ENCODE assay signal across 20 cellular contexts in the genomic region with DNA sequence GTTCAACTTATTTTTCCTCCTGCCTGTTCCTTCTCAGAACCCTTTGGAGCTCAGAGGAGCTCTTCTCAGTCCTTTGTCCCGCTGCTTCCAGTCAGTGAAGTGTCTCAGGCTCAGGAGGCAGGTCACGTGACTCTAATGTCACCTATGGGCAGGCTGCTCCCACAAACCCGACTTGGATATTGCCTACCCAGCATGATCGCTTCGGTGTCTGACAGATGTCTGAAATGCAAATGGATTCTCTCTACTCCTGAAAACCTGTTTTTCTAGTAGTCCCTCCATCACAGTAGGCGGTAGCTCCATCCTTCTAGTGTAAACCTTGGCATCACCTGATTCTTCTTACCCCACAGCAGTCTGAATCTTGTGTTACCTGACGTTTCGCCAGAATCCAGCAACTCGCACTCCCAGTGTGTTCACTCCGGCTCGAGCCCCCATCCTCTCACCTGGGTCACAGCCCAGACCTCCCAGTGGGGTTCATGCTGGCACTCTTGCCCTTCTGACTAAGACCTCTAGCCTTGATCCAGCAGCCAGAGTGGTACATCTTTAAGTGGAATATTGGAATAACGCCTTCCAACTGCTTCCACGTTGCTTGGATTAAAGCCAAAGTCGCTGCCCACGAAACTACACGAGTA. TPM values are rescaled to one million over a fixed set of nuclear protein-coding genes. Genes with fewer than 3 reads are reported as not detected.
DNase-seq lines count a peak whose midpoint lies in the region; ATAC-seq and TF ChIP-seq lines count a peak whose summit lies in the region.
"Had no signal": no experiment of that assay in that cellular context is flagged by ENCODE, and none has a peak within 500 bp of the region (broad histone marks: within the 10 kb centered on the region; RNA-seq: fewer than 3 reads in every experiment).

No MANE protein-coding gene starts in this region.

- no peaks in the 10 kb centered on the region for H3K79me2 ChIP-seq in PC-3 (ENCODE audit: low read length)

- no peaks in the 10 kb centered on the region for H3K9me3 ChIP-seq in PC-3 (ENCODE audit: low read length)
- H3K9me3 ChIP-seq: adrenal gland, gastroesophageal sphincter had no signal

- peaks cover 28% of the 10 kb centered on the region for H3K27me3 Mint-ChIP-seq in progenitor cell of endocrine pancreas

- no peaks in the 10 kb centered on the region for H4K20me1 ChIP-seq in PC-3 (ENCODE audit: low read length)

- DNase-seq in DMS53 (lab: John Stamatoyannopoulos, UW) = peak; percentile 94
- DNase-seq in NCI-H1105 treated with DMSO at 0.1 percent for 48 hours (lab: John Stamatoyannopoulos, UW) = peak; percentile 82
- peak; percentile 5 for DNase-seq in PC-3
- DNase-seq in islet precursor cell = peak; percentile 69
- DNase-seq in progenitor cell of endocrine pancreas (ENCODE audit: low spot score, unreplicated experiment) = no peak
- no peak for DNase-seq in NCI-H82 treated with DMSO at 0.1 percent for 48 hours (lab: John Stamatoyannopoulos, UW; ENCODE audit: unreplicated experiment)
- DNase-seq in GM03348 (ENCODE audit: low spot score) = no peak
- DNase-seq: activated CD8-positive, alpha-beta T cell treated with anti-CD3 and anti-CD28 coated beads for 36 hours; adrenal gland; cerebellar nuclear complex; kidney; midbrain; NCI-H446; occipital lobe; OCI-M1; stimulated activated naive B cell treated with anti-CD40 and anti-IgM and Interleukin-4, amounts not matched to agents 10 μg/mL and 1 μg/mL and 100 μg/mL, for 72 hours had no signal

- TF ChIP-seq CTCF in PC-3 (conservative IDR thresholded peaks at IDR 0.05; ENCODE audit: low read depth, low read length) (no peak), progenitor cell of endocrine pancreas (IDR thresholded peaks at IDR 0.05; ENCODE audit: unreplicated experiment) (no peak)

- H3K36me3 Mint-ChIP-seq in progenitor cell of endocrine pancreas (ENCODE audit: insufficient read depth) = no peaks in the 10 kb centered on the region
- H3K36me3 Mint-ChIP-seq: stimulated activated naive B cell treated with anti-CD40 and anti-IgM and Interleukin-4, amounts not matched to agents 10 μg/mL and 1 μg/mL and 100 μg/mL, for 72 hours had no signal

- H3K27ac Mint-ChIP-seq in progenitor cell of endocrine pancreas = no peak overlapping the region
- H3K27ac Mint-ChIP-seq: activated CD8-positive, alpha-beta T cell treated with anti-CD3 and anti-CD28 coated beads for 36 hours; stimulated activated naive B cell treated with anti-CD40 and anti-IgM and Interleukin-4, amounts not matched to agents 10 μg/mL and 1 μg/mL and 100 μg/mL, for 72 hours had no signal

- H3F3A ChIP-seq in PC-3 (ENCODE audit: low read length, unreplicated experiment) = no peaks in the 10 kb centered on the region

- no peak overlapping the region for H3K9ac ChIP-seq in PC-3 (ENCODE audit: low read length)

- peaks cover 3% of the 10 kb centered on the region for H3K4me1 Mint-ChIP-seq in progenitor cell of endocrine pancreas (ENCODE audit: low read depth)
- H3K4me1 Mint-ChIP-seq: stimulated activated naive B cell treated with anti-CD40 and anti-IgM and Interleukin-4, amounts not matched to agents 10 μg/mL and 1 μg/mL and 100 μg/mL, for 72 hours had no signal

- no peaks in the 10 kb centered on the region for H3K27me3 ChIP-seq in PC-3 (ENCODE audit: low read length)
- H3K27me3 ChIP-seq: adrenal gland had no signal

- POLR2A ChIA-PET in PC-3 (lab: Charles Lee; ENCODE audit: unreplicated experiment) = no interaction called here

- no peak overlapping the region for H3K4me3 ChIP-seq in PC-3 (ENCODE audit: low read length)
- H3K4me3 ChIP-seq: adrenal gland, gastroesophageal sphincter, skin epidermis had no signal

- H3K9me3 Mint-ChIP-seq in progenitor cell of endocrine pancreas (ENCODE audit: low read depth) = no peaks in the 10 kb centered on the region
- H3K9me3 Mint-ChIP-seq: activated CD8-positive, alpha-beta T cell treated with anti-CD3 and anti-CD28 coated beads for 36 hours; stimulated activated naive B cell treated with anti-CD40 and anti-IgM and Interleukin-4, amounts not matched to agents 10 μg/mL and 1 μg/mL and 100 μg/mL, for 72 hours had no signal

- no peak overlapping the region for H3K4me2 ChIP-seq in PC-3 (ENCODE audit: low read length)

- ATAC-seq in PC-3 (no peak), HG03432 (IDR thresholded peaks at IDR 0.05; ENCODE audit: unreplicated experiment) (no peak)
- ATAC-seq: activated CD8-positive, alpha-beta T cell treated with anti-CD3 and anti-CD28 coated beads for 36 hours; gastroesophageal sphincter; stimulated activated naive B cell treated with anti-CD40 and anti-IgM and Interleukin-4, amounts not matched to agents 10 μg/mL and 1 μg/mL and 100 μg/mL, for 72 hours had no signal

- H3K9me2 ChIP-seq in PC-3 (replicated peaks; ENCODE audit: low read length) = no peaks in the 10 kb centered on the region

- intact Hi-C loops in PC-3 (cut with micrococcal nuclease) = no loop called here

- peak overlapping the region; percentile 17; the same call in 1 of the 2 replicates for H2AFZ ChIP-seq in PC-3 (ENCODE audit: low read length)

- H3K27ac ChIP-seq in PC-3 (ENCODE audit: low read length) = no peak overlapping the region
- H3K27ac ChIP-seq: adrenal gland, gastroesophageal sphincter had no signal

- no peaks in the 10 kb centered on the region for H3K4me1 ChIP-seq in PC-3 (ENCODE audit: insufficient read depth, low read length)
- H3K4me1 ChIP-seq: adrenal gland, gastroesophageal sphincter had no signal

- CTCF ChIA-PET in PC-3 (lab: Charles Lee) = interaction anchor here (0.6 kb wide), 1 partner anchor 30 kb away, joined by 3 read pairs; no protein-coding TSS in a partner anchor

- H3K4me3 Mint-ChIP-seq in progenitor cell of endocrine pancreas (ENCODE audit: low read depth) = no peak overlapping the region
- H3K4me3 Mint-ChIP-seq: activated CD8-positive, alpha-beta T cell treated with anti-CD3 and anti-CD28 coated beads for 36 hours; stimulated activated naive B cell treated with anti-CD40 and anti-IgM and Interleukin-4, amounts not matched to agents 10 μg/mL and 1 μg/mL and 100 μg/mL, for 72 hours had no signal

- H3K36me3 ChIP-seq in PC-3 (ENCODE audit: low read depth, low read length) = no peaks in the 10 kb centered on the region
- H3K36me3 ChIP-seq: adrenal gland, gastroesophageal sphincter had no signal

- no TSS peak for BruUV-seq in PC-3 (replicated peaks; lab: Mats Ljungman, UMichigan)

RNA-seq across cellular contexts. Expression of a gene that starts 5.4 kb away (rescaled TPM):
- total RNA-seq in PC-3 (2014; rRNA removed) (not detected in 2 replicates), progenitor cell of endocrine pancreas (not detected in 2 replicates)
- total RNA-seq: activated CD8-positive, alpha-beta T cell treated with anti-CD3 and anti-CD28 coated beads for 36 hours; adrenal gland; gastroesophageal sphincter; kidney; occipital lobe; urinary bladder had no signal

Comparison
In these comparisons a context has a peak if more than half of its experiments do, and no peak if none do; other contexts are left out.
1. DNase-seq: peak in DMS53 (single experiment), NCI-H1105 treated with DMSO at 0.1 percent for 48 hours (single experiment), PC-3 (single experiment) and islet precursor cell (single experiment); none in progenitor cell of endocrine pancreas (single experiment), NCI-H82 treated with DMSO at 0.1 percent for 48 hours (single experiment) and GM03348 (single experiment).